ENCODE assay signal across 1 cellular context in the genomic region with DNA sequence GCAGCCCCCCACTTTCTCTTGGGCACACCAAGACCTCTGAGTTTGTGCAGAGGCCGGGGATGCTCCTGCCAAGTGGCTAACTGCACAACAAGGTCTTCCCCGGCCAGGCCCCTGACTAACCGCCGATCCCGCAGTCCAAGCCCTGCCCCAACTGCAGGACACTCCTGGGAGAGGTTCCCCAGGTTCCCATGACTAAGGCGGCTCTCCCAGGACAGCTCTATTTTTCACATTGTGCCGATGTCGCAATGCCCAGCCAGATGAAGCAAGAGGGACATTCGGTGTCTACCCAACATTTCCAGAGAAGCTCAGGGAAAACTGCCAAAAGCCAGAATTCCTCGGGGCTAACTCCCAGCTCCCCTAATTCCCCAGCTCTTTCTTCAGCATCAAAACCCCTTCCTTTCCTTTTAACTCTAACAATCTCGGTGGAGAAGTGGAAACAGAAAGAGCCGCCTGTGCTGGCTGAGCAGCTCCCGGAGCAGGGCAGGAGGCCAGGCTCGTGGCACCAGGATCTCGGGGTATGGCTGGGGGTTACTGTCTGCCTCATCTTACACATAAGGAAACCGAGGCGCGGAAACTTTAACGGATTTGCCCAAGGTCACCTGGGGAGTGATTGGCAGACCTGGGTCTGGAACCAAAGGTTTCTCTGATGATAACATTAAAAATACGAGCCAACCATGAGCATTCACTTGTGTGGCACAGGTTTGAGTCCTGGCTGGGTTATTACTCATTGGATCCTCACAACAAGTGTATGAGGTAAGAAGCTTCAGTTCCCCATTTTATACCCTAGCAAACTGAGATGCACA.
TF ChIP-seq lines count a peak whose summit lies in the region.

No MANE protein-coding gene starts in this region.

TF ChIP-seq in SK-N-SH, 30 proteins besides CTCF, POLR2A, EP300 and RAD21 (continued from another document):
- TF ChIP-seq REST (IDR thresholded peaks at IDR 0.05; ENCODE audit: low read depth, low read length), result no peak
- TF ChIP-seq, protein P1, sequence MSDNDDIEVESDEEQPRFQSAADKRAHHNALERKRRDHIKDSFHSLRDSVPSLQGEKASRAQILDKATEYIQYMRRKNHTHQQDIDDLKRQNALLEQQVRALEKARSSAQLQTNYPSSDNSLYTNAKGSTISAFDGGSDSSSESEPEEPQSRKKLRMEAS (IDR thresholded peaks at IDR 0.05; ENCODE audit: low read depth), result no peak
- TF ChIP-seq SMC3 (IDR thresholded peaks at IDR 0.05; ENCODE audit: low read depth, low read length), result no peak
- no peak for TF ChIP-seq PBX3 (IDR thresholded peaks at IDR 0.05)
- TF ChIP-seq FOSL2 (IDR thresholded peaks at IDR 0.05; ENCODE audit: borderline replicate concordance, low read depth), result no peak
- TF ChIP-seq RXRA (IDR thresholded peaks at IDR 0.05; ENCODE audit: borderline replicate concordance, low read depth), result no peak
